37 cellular contexts compared by ENCODE assay signal in genomic region chr1:159872896-159873295, GRCh38. TPM values are rescaled to one million over a fixed set of nuclear protein-coding genes. Genes with fewer than 3 reads are reported as not detected.
"Had no signal": no experiment of that assay in that cellular context is flagged by ENCODE, and none has a peak within 500 bp of the region (broad histone marks: within the 10 kb centered on the region; RNA-seq: fewer than 3 reads in every experiment).

No MANE protein-coding gene starts in this region.

- H3K4me3 Mint-ChIP-seq: activated naive CD4-positive, alpha-beta T cell treated with anti-CD3 and anti-CD28 coated beads for 36 hours; activated naive CD8-positive, alpha-beta T cell treated with anti-CD3 and anti-CD28 coated beads for 36 hours; activated T-helper 1 cell treated with anti-CD3 and anti-CD28 coated beads, Interleukin-12 subunit alpha, Interleukin-12 subunit beta, Interleukin-2, Interleukin-4 antibody, amounts not matched to agents 30 ng/mL and 10 ng/mL and 1 ng/mL, durations not matched to agents 14 hours and 24 hours and 36 hours; endodermal cell; mesothelial cell of epicardium; naive B cell; stimulated activated memory B cell treated with anti-CD40 and anti-IgM and Interleukin-4, amounts not matched to agents 10 μg/mL and 1 μg/mL and 100 μg/mL, for 72 hours; stimulated activated naive CD8-positive, alpha-beta T cell treated with anti-CD3 and anti-CD28 coated beads, Interleukin-15, amount 100 ng/mL, for 72 hours; T-helper 1 cell treated with Interleukin-12 subunit alpha and Interleukin-12 subunit beta and Interleukin-4 antibody, amounts not matched to agents 30 μg/mL and 1 μg/mL, for 36 hours had no signal

- DNase-seq: activated CD4-positive, alpha-beta T cell treated with anti-CD3 and anti-CD28 coated beads for 48 hours; activated CD4-positive, alpha-beta T cell treated with anti-CD3 and anti-CD28 coated beads, Interleukin-2, amount 50 U/mL, for 48 hours; activated CD8-positive, alpha-beta memory T cell treated with anti-CD3 and anti-CD28 coated beads for 24 hours; activated effector memory CD4-positive, alpha-beta T cell treated with anti-CD3 and anti-CD28 coated beads, Interleukin-2, amount 50 U/mL, for 16 hours; activated naive CD4-positive, alpha-beta T cell treated with anti-CD3 and anti-CD28 coated beads for 36 hours; activated naive CD8-positive, alpha-beta T cell treated with anti-CD3 and anti-CD28 coated beads for 36 hours; brain microvascular endothelial cell; endodermal cell; foreskin melanocyte; heart right ventricle; kidney glomerular epithelial cell; left ventricle myocardium inferior; naive B cell; nucleus accumbens; pancreas; retina; sigmoid colon; stimulated activated CD4-positive, alpha-beta T cell treated with anti-CD3 and anti-CD28 coated beads, Interleukin-1b, Interleukin-23, amount 100 ng/mL, for 48 hours; stimulated activated CD4-positive, alpha-beta T cell treated with anti-CD3 and anti-CD28 coated beads, Interleukin-4, amount 100 ng/mL, for 4 hours; stimulated activated CD8-positive, alpha-beta memory T cell treated with anti-CD3 and anti-CD28 coated beads, Interleukin-4, amount 100 ng/mL, for 48 hours; stimulated activated naive CD8-positive, alpha-beta T cell treated with anti-CD3 and anti-CD28 coated beads, Interleukin-15, amount 100 ng/mL, for 72 hours; T1000; thyroid gland; upper lobe of right lung; WERI-Rb-1 had no signal

- H3K27ac ChIP-seq: ascending aorta, brain microvascular endothelial cell, esophagus muscularis mucosa, heart right ventricle, left ventricle myocardium inferior, pancreas, prostate gland, sigmoid colon, thyroid gland, upper lobe of right lung, WERI-Rb-1 had no signal

- H3K9me3 ChIP-seq: ascending aorta, esophagus muscularis mucosa, heart right ventricle, left ventricle myocardium inferior, pancreas, prostate gland, sigmoid colon, thyroid gland, upper lobe of right lung had no signal

- H3K4me3 ChIP-seq: ascending aorta, esophagus muscularis mucosa, heart right ventricle, left ventricle myocardium inferior, pancreas, prostate gland, sigmoid colon, smooth muscle cell, thyroid gland, upper lobe of right lung had no signal

- H3K27ac Mint-ChIP-seq: activated naive CD4-positive, alpha-beta T cell treated with anti-CD3 and anti-CD28 coated beads for 36 hours; activated naive CD8-positive, alpha-beta T cell treated with anti-CD3 and anti-CD28 coated beads for 36 hours; activated T-helper 1 cell treated with anti-CD3 and anti-CD28 coated beads, Interleukin-12 subunit alpha, Interleukin-12 subunit beta, Interleukin-2, Interleukin-4 antibody, amounts not matched to agents 30 ng/mL and 10 ng/mL and 1 ng/mL, durations not matched to agents 14 hours and 24 hours and 36 hours; endodermal cell; mesothelial cell of epicardium; stimulated activated memory B cell treated with anti-CD40 and anti-IgM and Interleukin-4, amounts not matched to agents 10 μg/mL and 1 μg/mL and 100 μg/mL, for 72 hours; T-helper 1 cell treated with Interleukin-12 subunit alpha and Interleukin-12 subunit beta and Interleukin-4 antibody, amounts not matched to agents 30 μg/mL and 1 μg/mL, for 36 hours had no signal

- H3K4me2 ChIP-seq: smooth muscle cell had no signal

- H3K36me3 ChIP-seq: ascending aorta, brain microvascular endothelial cell, esophagus muscularis mucosa, heart right ventricle, left ventricle myocardium inferior, pancreas, prostate gland, sigmoid colon, thyroid gland, upper lobe of right lung, WERI-Rb-1 had no signal

- H3K27me3 ChIP-seq: ascending aorta, brain microvascular endothelial cell, pancreas, thyroid gland, upper lobe of right lung had no signal

- H3K4me1 ChIP-seq: ascending aorta, prostate gland, upper lobe of right lung had no signal

- H3K4me1 Mint-ChIP-seq: naive B cell; stimulated activated memory B cell treated with anti-CD40 and anti-IgM and Interleukin-4, amounts not matched to agents 10 μg/mL and 1 μg/mL and 100 μg/mL, for 72 hours had no signal

- H3K9me3 Mint-ChIP-seq: activated naive CD4-positive, alpha-beta T cell treated with anti-CD3 and anti-CD28 coated beads for 36 hours; activated naive CD8-positive, alpha-beta T cell treated with anti-CD3 and anti-CD28 coated beads for 36 hours; activated T-helper 1 cell treated with anti-CD3 and anti-CD28 coated beads, Interleukin-12 subunit alpha, Interleukin-12 subunit beta, Interleukin-2, Interleukin-4 antibody, amounts not matched to agents 30 ng/mL and 10 ng/mL and 1 ng/mL, durations not matched to agents 14 hours and 24 hours and 36 hours; endodermal cell; mesothelial cell of epicardium; naive B cell; stimulated activated memory B cell treated with anti-CD40 and anti-IgM and Interleukin-4, amounts not matched to agents 10 μg/mL and 1 μg/mL and 100 μg/mL, for 72 hours; stimulated activated naive CD8-positive, alpha-beta T cell treated with anti-CD3 and anti-CD28 coated beads, Interleukin-15, amount 100 ng/mL, for 72 hours; T-helper 1 cell treated with Interleukin-12 subunit alpha and Interleukin-12 subunit beta and Interleukin-4 antibody, amounts not matched to agents 30 μg/mL and 1 μg/mL, for 36 hours had no signal

- H3K36me3 Mint-ChIP-seq: activated naive CD8-positive, alpha-beta T cell treated with anti-CD3 and anti-CD28 coated beads for 36 hours; mesothelial cell of epicardium had no signal

- FAIRE-seq: pancreas had no signal

- ATAC-seq: activated CD4-positive, CD25-positive, alpha-beta regulatory T cell treated with anti-CD3 and anti-CD28 coated beads, Interleukin-2, amount 50 U/mL, for 24 hours; heart right ventricle; pancreas; stimulated activated memory B cell treated with anti-CD40 and anti-IgM and Interleukin-4, amounts not matched to agents 10 μg/mL and 1 μg/mL and 100 μg/mL, for 72 hours; stimulated activated naive CD8-positive, alpha-beta T cell treated with anti-CD3 and anti-CD28 coated beads, Interleukin-15, amount 100 ng/mL, for 72 hours; upper lobe of right lung had no signal

RNA-seq across cellular contexts. Expression of gene VSIG8, which starts 10.4 kb away (rescaled TPM):
- total RNA-seq: activated naive CD4-positive, alpha-beta T cell treated with anti-CD3 and anti-CD28 coated beads for 36 hours; activated naive CD8-positive, alpha-beta T cell treated with anti-CD3 and anti-CD28 coated beads for 36 hours; activated T-helper 1 cell treated with anti-CD3 and anti-CD28 coated beads, Interleukin-12 subunit alpha, Interleukin-12 subunit beta, Interleukin-2, Interleukin-4 antibody, amounts not matched to agents 30 ng/mL and 10 ng/mL and 1 ng/mL, durations not matched to agents 14 hours and 24 hours and 36 hours; ascending aorta; cardiac septum; endodermal cell; esophagus muscularis mucosa; heart right ventricle; left ventricle myocardium inferior; mesothelial cell of epicardium; pancreas; prostate gland; sigmoid colon; smooth muscle cell; upper lobe of right lung had no signal

RNA-seq across cellular contexts. Expression of gene CFAP45, which starts 27.1 kb away (rescaled TPM):
- total RNA-seq: ascending aorta had no signal

RNA-seq across cellular contexts. Expression of gene SLAMF8, which starts 46.2 kb away (rescaled TPM):
- total RNA-seq: endodermal cell, glomerular endothelial cell, mesothelial cell of epicardium had no signal
- polyA plus RNA-seq: neural cell had no signal
